ENCODE assay signal across 1 cellular context in the genomic region with DNA sequence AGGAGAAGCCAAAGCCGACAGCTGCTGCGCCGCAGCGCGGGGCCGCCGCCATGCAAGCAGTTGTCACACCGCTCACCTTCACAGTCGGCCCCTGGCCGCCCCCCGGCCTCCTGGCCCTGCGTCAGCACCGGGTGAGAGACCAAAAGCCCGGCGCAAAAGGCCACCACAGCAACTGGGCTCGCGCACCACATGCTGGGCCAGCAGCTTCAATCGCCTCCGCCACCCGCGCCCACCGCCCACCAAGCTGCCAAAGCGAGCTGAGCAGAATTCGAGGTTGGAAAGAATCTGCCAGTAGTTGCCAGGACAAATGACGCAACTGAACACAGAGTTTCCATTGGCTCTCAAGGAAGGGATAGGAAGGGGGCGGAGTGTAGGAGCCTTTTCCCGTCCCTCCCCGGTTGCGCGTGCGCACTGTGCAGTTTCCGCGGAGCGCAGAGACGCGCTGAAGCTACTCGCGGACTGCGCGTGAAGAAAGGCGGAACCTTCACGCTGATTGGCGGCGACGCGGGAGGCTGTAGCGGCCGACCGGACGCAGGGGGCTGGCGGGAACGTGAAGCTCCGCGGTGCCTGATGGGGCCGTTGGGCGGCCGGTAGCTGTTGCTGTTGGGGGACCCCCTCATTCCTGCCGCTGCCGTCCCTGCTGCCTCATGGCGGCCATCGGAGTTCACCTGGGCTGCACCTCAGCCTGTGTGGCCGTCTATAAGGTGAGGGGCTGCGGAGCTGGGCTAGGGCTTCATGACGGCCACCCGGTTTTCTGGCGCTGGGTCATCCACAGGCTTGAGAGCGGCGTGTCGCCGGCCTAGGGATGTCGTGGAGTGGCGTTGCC.
TF ChIP-seq lines count a peak whose summit lies in the region.

Gene CDNF, minus strand, starts transcription at position 282 of the 826 bp plus-strand sequence. Its CDS starts 91 bp downstream, at position 191.
A gene with protein sequence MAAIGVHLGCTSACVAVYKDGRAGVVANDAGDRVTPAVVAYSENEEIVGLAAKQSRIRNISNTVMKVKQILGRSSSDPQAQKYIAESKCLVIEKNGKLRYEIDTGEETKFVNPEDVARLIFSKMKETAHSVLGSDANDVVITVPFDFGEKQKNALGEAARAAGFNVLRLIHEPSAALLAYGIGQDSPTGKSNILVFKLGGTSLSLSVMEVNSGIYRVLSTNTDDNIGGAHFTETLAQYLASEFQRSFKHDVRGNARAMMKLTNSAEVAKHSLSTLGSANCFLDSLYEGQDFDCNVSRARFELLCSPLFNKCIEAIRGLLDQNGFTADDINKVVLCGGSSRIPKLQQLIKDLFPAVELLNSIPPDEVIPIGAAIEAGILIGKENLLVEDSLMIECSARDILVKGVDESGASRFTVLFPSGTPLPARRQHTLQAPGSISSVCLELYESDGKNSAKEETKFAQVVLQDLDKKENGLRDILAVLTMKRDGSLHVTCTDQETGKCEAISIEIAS (plus strand): TSS at position 551 of the 826 bp plus-strand sequence. CDS start 97 bp downstream, at position 648.
Gene MSANTD7, plus strand, starts transcription at position 551 of the 826 bp plus-strand sequence. CDS start 3,979 bp downstream, outside the sequence.

TF ChIP-seq in HEK293, 187 proteins besides CTCF, POLR2A, EP300 and RAD21 (continued from another document and continues in another):
- peak; percentile 32; the same call in 1 of the 2 replicates for TF ChIP-seq ZNF692 (tag by site-specific recombination; IDR thresholded peaks at IDR 0.05)
- no peak for TF ChIP-seq ZNF785 (tag by site-specific recombination; IDR thresholded peaks at IDR 0.05)
- TF ChIP-seq ZBTB48 (tag by site-specific recombination; IDR thresholded peaks at IDR 0.05) = peak; percentile 44; the same call in 1 of the 2 replicates
- TF ChIP-seq ZNF548 (tag by site-specific recombination; IDR thresholded peaks at IDR 0.05) = no peak
- TF ChIP-seq, protein P1, sequence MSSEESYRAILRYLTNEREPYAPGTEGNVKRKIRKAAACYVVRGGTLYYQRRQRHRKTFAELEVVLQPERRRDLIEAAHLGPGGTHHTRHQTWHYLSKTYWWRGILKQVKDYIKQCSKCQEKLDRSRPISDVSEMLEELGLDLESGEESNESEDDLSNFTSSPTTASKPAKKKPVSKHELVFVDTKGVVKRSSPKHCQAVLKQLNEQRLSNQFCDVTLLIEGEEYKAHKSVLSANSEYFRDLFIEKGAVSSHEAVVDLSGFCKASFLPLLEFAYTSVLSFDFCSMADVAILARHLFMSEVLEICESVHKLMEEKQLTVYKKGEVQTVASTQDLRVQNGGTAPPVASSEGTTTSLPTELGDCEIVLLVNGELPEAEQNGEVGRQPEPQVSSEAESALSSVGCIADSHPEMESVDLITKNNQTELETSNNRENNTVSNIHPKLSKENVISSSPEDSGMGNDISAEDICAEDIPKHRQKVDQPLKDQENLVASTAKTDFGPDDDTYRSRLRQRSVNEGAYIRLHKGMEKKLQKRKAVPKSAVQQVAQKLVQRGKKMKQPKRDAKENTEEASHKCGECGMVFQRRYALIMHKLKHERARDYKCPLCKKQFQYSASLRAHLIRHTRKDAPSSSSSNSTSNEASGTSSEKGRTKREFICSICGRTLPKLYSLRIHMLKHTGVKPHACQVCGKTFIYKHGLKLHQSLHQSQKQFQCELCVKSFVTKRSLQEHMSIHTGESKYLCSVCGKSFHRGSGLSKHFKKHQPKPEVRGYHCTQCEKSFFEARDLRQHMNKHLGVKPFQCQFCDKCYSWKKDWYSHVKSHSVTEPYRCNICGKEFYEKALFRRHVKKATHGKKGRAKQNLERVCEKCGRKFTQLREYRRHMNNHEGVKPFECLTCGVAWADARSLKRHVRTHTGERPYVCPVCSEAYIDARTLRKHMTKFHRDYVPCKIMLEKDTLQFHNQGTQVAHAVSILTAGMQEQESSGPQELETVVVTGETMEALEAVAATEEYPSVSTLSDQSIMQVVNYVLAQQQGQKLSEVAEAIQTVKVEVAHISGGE (tag by site-specific recombination; conservative IDR thresholded peaks at IDR 0.05; ENCODE audit: low read depth) = peak; percentile 6
- no peak for TF ChIP-seq ZNF549 (tag by site-specific recombination; IDR thresholded peaks at IDR 0.05)
- TF ChIP-seq, protein P2, sequence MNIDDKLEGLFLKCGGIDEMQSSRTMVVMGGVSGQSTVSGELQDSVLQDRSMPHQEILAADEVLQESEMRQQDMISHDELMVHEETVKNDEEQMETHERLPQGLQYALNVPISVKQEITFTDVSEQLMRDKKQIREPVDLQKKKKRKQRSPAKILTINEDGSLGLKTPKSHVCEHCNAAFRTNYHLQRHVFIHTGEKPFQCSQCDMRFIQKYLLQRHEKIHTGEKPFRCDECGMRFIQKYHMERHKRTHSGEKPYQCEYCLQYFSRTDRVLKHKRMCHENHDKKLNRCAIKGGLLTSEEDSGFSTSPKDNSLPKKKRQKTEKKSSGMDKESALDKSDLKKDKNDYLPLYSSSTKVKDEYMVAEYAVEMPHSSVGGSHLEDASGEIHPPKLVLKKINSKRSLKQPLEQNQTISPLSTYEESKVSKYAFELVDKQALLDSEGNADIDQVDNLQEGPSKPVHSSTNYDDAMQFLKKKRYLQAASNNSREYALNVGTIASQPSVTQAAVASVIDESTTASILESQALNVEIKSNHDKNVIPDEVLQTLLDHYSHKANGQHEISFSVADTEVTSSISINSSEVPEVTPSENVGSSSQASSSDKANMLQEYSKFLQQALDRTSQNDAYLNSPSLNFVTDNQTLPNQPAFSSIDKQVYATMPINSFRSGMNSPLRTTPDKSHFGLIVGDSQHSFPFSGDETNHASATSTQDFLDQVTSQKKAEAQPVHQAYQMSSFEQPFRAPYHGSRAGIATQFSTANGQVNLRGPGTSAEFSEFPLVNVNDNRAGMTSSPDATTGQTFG (tag by site-specific recombination; IDR thresholded peaks at IDR 0.05; ENCODE audit: borderline replicate concordance) = no peak
- TF ChIP-seq, protein P3, sequence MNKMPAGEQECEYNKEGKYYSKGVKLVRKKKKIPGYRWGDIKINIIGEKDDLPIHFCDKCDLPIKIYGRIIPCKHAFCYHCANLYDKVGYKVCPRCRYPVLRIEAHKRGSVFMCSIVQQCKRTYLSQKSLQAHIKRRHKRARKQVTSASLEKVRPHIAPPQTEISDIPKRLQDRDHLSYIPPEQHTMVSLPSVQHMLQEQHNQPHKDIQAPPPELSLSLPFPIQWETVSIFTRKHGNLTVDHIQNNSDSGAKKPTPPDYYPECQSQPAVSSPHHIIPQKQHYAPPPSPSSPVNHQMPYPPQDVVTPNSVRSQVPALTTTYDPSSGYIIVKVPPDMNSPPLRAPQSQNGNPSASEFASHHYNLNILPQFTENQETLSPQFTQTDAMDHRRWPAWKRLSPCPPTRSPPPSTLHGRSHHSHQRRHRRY (tag by site-specific recombination; IDR thresholded peaks at IDR 0.05) = no peak
- TF ChIP-seq ZNF658 (tag by site-specific recombination; IDR thresholded peaks at IDR 0.05) = no peak
- no peak for TF ChIP-seq ZBTB1 (tag by site-specific recombination; IDR thresholded peaks at IDR 0.05)
- no peak for TF ChIP-seq ZNF791 (tag by site-specific recombination; IDR thresholded peaks at IDR 0.05)
- no peak for TF ChIP-seq WT1 (tag by site-specific recombination; IDR thresholded peaks at IDR 0.05)
- no peak for TF ChIP-seq IKZF3 (tag by site-specific recombination; IDR thresholded peaks at IDR 0.05)
- no peak for TF ChIP-seq PRDM6 (tag by site-specific recombination; IDR thresholded peaks at IDR 0.05)
- no peak for TF ChIP-seq ZNF16 (tag by site-specific recombination; IDR thresholded peaks at IDR 0.05; ENCODE audit: low read depth)
- no peak for TF ChIP-seq SETDB1 (IDR thresholded peaks at IDR 0.05; ENCODE audit: insufficient read length, low read length)
- TF ChIP-seq KLF10 (tag by site-specific recombination; IDR thresholded peaks at IDR 0.05) = no peak
- TF ChIP-seq ZBTB21 (tag by site-specific recombination; IDR thresholded peaks at IDR 0.05) = no peak
- TF ChIP-seq, protein P4, sequence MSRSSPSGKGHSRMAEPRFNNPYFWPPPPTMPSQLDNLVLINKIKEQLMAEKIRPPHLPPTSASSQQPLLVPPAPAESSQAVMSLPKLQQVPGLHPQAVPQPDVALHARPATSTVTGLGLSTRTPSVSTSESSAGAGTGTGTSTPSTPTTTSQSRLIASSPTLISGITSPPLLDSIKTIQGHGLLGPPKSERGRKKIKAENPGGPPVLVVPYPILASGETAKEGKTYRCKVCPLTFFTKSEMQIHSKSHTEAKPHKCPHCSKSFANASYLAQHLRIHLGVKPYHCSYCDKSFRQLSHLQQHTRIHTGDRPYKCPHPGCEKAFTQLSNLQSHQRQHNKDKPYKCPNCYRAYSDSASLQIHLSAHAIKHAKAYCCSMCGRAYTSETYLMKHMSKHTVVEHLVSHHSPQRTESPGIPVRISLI (tag by site-specific recombination; IDR thresholded peaks at IDR 0.05) = no peak
- TF ChIP-seq, protein P5, sequence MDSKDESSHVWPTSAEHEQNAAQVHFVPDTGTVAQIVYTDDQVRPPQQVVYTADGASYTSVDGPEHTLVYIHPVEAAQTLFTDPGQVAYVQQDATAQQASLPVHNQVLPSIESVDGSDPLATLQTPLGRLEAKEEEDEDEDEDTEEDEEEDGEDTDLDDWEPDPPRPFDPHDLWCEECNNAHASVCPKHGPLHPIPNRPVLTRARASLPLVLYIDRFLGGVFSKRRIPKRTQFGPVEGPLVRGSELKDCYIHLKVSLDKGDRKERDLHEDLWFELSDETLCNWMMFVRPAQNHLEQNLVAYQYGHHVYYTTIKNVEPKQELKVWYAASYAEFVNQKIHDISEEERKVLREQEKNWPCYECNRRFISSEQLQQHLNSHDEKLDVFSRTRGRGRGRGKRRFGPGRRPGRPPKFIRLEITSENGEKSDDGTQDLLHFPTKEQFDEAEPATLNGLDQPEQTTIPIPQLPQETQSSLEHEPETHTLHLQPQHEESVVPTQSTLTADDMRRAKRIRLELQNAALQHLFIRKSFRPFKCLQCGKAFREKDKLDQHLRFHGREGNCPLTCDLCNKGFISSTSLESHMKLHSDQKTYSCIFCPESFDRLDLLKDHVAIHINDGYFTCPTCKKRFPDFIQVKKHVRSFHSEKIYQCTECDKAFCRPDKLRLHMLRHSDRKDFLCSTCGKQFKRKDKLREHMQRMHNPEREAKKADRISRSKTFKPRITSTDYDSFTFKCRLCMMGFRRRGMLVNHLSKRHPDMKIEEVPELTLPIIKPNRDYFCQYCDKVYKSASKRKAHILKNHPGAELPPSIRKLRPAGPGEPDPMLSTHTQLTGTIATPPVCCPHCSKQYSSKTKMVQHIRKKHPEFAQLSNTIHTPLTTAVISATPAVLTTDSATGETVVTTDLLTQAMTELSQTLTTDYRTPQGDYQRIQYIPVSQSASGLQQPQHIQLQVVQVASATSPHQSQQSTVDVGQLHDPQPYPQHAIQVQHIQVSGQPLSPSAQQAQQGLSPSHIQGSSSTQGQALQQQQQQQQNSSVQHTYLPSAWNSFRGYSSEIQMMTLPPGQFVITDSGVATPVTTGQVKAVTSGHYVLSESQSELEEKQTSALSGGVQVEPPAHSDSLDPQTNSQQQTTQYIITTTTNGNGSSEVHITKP (tag by site-specific recombination; IDR thresholded peaks at IDR 0.05) = no peak
- TF ChIP-seq AEBP2 (tag by site-specific recombination; IDR thresholded peaks at IDR 0.05; ENCODE audit: borderline replicate concordance) = 0 out of 2 replicates have a peak, but pooled peaks have one; percentile 14
- TF ChIP-seq ZNF48 (tag by site-specific recombination; IDR thresholded peaks at IDR 0.05) = no peak
- no peak for TF ChIP-seq ZNF514 (tag by site-specific recombination; IDR thresholded peaks at IDR 0.05)
- TF ChIP-seq, protein P6, sequence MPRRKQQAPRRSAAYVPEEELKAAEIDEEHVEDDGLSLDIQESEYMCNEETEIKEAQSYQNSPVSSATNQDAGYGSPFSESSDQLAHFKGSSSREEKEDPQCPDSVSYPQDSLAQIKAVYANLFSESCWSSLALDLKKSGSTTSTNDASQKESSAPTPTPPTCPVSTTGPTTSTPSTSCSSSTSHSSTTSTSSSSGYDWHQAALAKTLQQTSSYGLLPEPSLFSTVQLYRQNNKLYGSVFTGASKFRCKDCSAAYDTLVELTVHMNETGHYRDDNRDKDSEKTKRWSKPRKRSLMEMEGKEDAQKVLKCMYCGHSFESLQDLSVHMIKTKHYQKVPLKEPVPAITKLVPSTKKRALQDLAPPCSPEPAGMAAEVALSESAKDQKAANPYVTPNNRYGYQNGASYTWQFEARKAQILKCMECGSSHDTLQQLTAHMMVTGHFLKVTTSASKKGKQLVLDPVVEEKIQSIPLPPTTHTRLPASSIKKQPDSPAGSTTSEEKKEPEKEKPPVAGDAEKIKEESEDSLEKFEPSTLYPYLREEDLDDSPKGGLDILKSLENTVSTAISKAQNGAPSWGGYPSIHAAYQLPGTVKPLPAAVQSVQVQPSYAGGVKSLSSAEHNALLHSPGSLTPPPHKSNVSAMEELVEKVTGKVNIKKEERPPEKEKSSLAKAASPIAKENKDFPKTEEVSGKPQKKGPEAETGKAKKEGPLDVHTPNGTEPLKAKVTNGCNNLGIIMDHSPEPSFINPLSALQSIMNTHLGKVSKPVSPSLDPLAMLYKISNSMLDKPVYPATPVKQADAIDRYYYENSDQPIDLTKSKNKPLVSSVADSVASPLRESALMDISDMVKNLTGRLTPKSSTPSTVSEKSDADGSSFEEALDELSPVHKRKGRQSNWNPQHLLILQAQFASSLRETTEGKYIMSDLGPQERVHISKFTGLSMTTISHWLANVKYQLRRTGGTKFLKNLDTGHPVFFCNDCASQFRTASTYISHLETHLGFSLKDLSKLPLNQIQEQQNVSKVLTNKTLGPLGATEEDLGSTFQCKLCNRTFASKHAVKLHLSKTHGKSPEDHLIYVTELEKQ (tag by site-specific recombination; IDR thresholded peaks at IDR 0.05; ENCODE audit: borderline replicate concordance) = no peak
